ENCODE assay signal across 38 cellular contexts in the genomic region with DNA sequence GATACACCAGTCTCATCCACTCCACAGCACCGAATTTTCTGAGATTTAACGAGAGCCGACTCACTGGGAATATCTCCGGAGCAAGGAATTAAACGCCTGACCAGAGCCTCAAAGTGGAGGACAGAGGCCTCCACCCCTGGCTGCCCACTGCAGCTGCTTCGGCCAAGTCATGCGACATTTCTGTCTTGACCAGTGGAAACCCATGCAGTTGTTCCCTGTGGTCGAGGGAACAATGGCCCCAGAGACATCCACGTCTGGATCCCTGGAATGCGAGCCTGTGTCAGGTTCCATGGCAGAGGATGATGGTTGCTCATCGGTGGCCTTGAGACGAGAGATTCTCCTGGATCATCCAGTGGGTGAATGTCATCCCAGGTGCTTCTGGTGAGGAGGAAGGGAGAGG.
"Had no signal": no experiment of that assay in that cellular context is flagged by ENCODE, and none has a peak within 500 bp of the region (broad histone marks: within the 10 kb centered on the region; RNA-seq: fewer than 3 reads in every experiment).

No MANE protein-coding gene starts in this region.

- H3K36me3 Mint-ChIP-seq: activated CD8-positive, alpha-beta memory T cell treated with anti-CD3 and anti-CD28 coated beads, Interleukin-2, amount 10 ng/mL, durations not matched to agents 7 days and 5 days; activated naive CD8-positive, alpha-beta T cell treated with anti-CD3 and anti-CD28 coated beads, Interleukin-2, amount 10 ng/mL, durations not matched to agents 7 days and 5 days; IgD-negative memory B cell; T-cell had no signal

- H3K4me3 Mint-ChIP-seq: activated B cell treated with CpG ODN at 0.5 μM for 24 hours; activated CD4-positive, alpha-beta memory T cell treated with anti-CD3 and anti-CD28 coated beads, Interleukin-2, amount 10 ng/mL, durations not matched to agents 7 days and 5 days; activated CD8-positive, alpha-beta memory T cell treated with anti-CD3 and anti-CD28 coated beads, Interleukin-2, amount 10 ng/mL, durations not matched to agents 7 days and 5 days; activated naive CD8-positive, alpha-beta T cell treated with anti-CD3 and anti-CD28 coated beads, Interleukin-2, amount 10 ng/mL, durations not matched to agents 7 days and 5 days; activated T-cell treated with anti-CD3 and anti-CD28 coated beads, Interleukin-2, amount 50 U/mL, for 72 hours; activated T-helper 17 cell treated with anti-CD3 and anti-CD28 coated beads, Interleukin-2, amount 50 U/mL, for 72 hours; IgD-negative memory B cell; T-cell had no signal

- H3K27ac Mint-ChIP-seq: activated B cell treated with CpG ODN at 0.5 μM for 24 hours; activated CD4-positive, alpha-beta memory T cell treated with anti-CD3 and anti-CD28 coated beads, Interleukin-2, amount 10 ng/mL, durations not matched to agents 7 days and 5 days; activated CD8-positive, alpha-beta memory T cell treated with anti-CD3 and anti-CD28 coated beads, Interleukin-2, amount 10 ng/mL, durations not matched to agents 7 days and 5 days; activated naive CD8-positive, alpha-beta T cell treated with anti-CD3 and anti-CD28 coated beads, Interleukin-2, amount 10 ng/mL, durations not matched to agents 7 days and 5 days; activated T-cell treated with anti-CD3 and anti-CD28 coated beads, Interleukin-2, amount 50 U/mL, for 72 hours; activated T-helper 17 cell treated with anti-CD3 and anti-CD28 coated beads, Interleukin-2, amount 50 U/mL, for 72 hours; IgD-negative memory B cell; T-cell had no signal

- DNase-seq: activated B cell treated with CpG ODN at 0.5 μM for 24 hours; activated CD4-positive, alpha-beta memory T cell treated with anti-CD3 and anti-CD28 coated beads, Interleukin-2, amount 10 ng/mL, durations not matched to agents 7 days and 5 days; activated CD4-positive, alpha-beta T cell treated with anti-CD3 and anti-CD28 coated beads for 1 hour; activated CD4-positive, alpha-beta T cell treated with anti-CD3 and anti-CD28 coated beads for 48 hours; activated CD8-positive, alpha-beta memory T cell treated with anti-CD3 and anti-CD28 coated beads for 24 hours; activated CD8-positive, alpha-beta memory T cell treated with anti-CD3 and anti-CD28 coated beads, Interleukin-2, amount 10 ng/mL, durations not matched to agents 7 days and 5 days; activated CD8-positive, alpha-beta memory T cell treated with anti-CD3 and anti-CD28 coated beads, Interleukin-2, amount 50 U/mL, for 48 hours; activated effector memory CD4-positive, alpha-beta T cell treated with anti-CD3 and anti-CD28 coated beads, Interleukin-2, amount 50 U/mL, for 16 hours; activated naive CD4-positive, alpha-beta T cell; activated naive CD4-positive, alpha-beta T cell treated with anti-CD3 and anti-CD28 coated beads, Interleukin-2, amount 50 U/mL, for 16 hours; activated naive CD8-positive, alpha-beta T cell treated with anti-CD3 and anti-CD28 coated beads, Interleukin-2, amount 10 ng/mL, durations not matched to agents 7 days and 5 days; activated T-cell treated with anti-CD3 and anti-CD28 coated beads, Interleukin-2, amount 50 U/mL, for 72 hours; amygdala; body of pancreas; Karpas-422; KBM-7; MG63; NCI-H1092; NCI-H1436 treated with DMSO at 0.1 percent for 48 hours; NCI-H1694 treated with DMSO at 0.1 percent for 48 hours; NCI-H2029; NCI-H510A; NCI-H526; NCI-H748 treated with DMSO at 0.1 percent for 48 hours; NK-92 treated with Interleukin-12 subunit alpha and Interleukin-12 subunit beta, amount 100 ng/mL, for 24 hours; PC-3; RPMI8226; SHP77 treated with DMSO at 0.1 percent for 48 hours; T-cell; T-helper 2 cell; T-helper 9 cell had no signal

- H3K27me3 Mint-ChIP-seq: IgD-negative memory B cell had no signal

- H3K4me3 ChIP-seq: ascending aorta, body of pancreas, breast epithelium, MG63, Peyer's patch had no signal

- H3K4me1 ChIP-seq: ascending aorta, breast epithelium had no signal

- ATAC-seq: activated CD8-positive, alpha-beta memory T cell treated with anti-CD3 and anti-CD28 coated beads, Interleukin-2, amount 10 ng/mL, durations not matched to agents 7 days and 5 days; activated T-cell treated with anti-CD3 and anti-CD28 coated beads, Interleukin-2, amount 50 U/mL, for 72 hours; activated T-helper 17 cell treated with anti-CD3 and anti-CD28 coated beads, Interleukin-2, amount 50 U/mL, for 72 hours; body of pancreas; PC-3; SK-N-SH treated with all-trans-retinoic acid at 6 μM for 48 hours; T-cell had no signal

- H3K9me3 Mint-ChIP-seq: activated B cell treated with CpG ODN at 0.5 μM for 24 hours; activated CD4-positive, alpha-beta memory T cell treated with anti-CD3 and anti-CD28 coated beads, Interleukin-2, amount 10 ng/mL, durations not matched to agents 7 days and 5 days; activated naive CD8-positive, alpha-beta T cell treated with anti-CD3 and anti-CD28 coated beads, Interleukin-2, amount 10 ng/mL, durations not matched to agents 7 days and 5 days; activated T-cell treated with anti-CD3 and anti-CD28 coated beads, Interleukin-2, amount 50 U/mL, for 72 hours; activated T-helper 17 cell treated with anti-CD3 and anti-CD28 coated beads, Interleukin-2, amount 50 U/mL, for 72 hours; IgD-negative memory B cell; T-cell had no signal

- H3K9me3 ChIP-seq: ascending aorta, breast epithelium, MG63, Peyer's patch had no signal

- H3K27me3 ChIP-seq: ascending aorta, body of pancreas, MG63, Peyer's patch had no signal

- H3K27ac ChIP-seq: ascending aorta, Peyer's patch, VCaP had no signal

- H3K4me1 Mint-ChIP-seq: activated B cell treated with CpG ODN at 0.5 μM for 24 hours; activated CD4-positive, alpha-beta memory T cell treated with anti-CD3 and anti-CD28 coated beads, Interleukin-2, amount 10 ng/mL, durations not matched to agents 7 days and 5 days; activated CD8-positive, alpha-beta memory T cell treated with anti-CD3 and anti-CD28 coated beads, Interleukin-2, amount 10 ng/mL, durations not matched to agents 7 days and 5 days; activated naive CD8-positive, alpha-beta T cell treated with anti-CD3 and anti-CD28 coated beads, Interleukin-2, amount 10 ng/mL, durations not matched to agents 7 days and 5 days; activated T-helper 17 cell treated with anti-CD3 and anti-CD28 coated beads, Interleukin-2, amount 50 U/mL, for 72 hours had no signal

- H3K36me3 ChIP-seq: ascending aorta, breast epithelium, MG63, Peyer's patch had no signal
